In genomic region chr16:83895942-83896341, GRCh38 we compare ENCODE assay signal across 11 cellular contexts.
"Had no signal": no experiment of that assay in that cellular context is flagged by ENCODE, and none has a peak within 500 bp of the region (broad histone marks: within the 10 kb centered on the region; RNA-seq: fewer than 3 reads in every experiment).

No MANE protein-coding gene starts in this region.

- H3K27ac Mint-ChIP-seq: GM23338, H9, HFFc6 had no signal

- H3K9ac ChIP-seq: GM23248 had no signal

- H3K27ac ChIP-seq: GM23248 had no signal

- H3K36me3 ChIP-seq: HAP-1 had no signal

- H3K4me3 ChIP-seq: GM23248, GM23338, HAP-1 had no signal

- H2AFZ ChIP-seq: GM23248, GM23338 had no signal

- FAIRE-seq: H1, H54 had no signal

- DNase-seq: GM23248, GOT3, H7, H9, HCEC 1CT, HFFc6 had no signal

- H3K4me3 Mint-ChIP-seq: GM23338, H9, HFFc6 had no signal

- H3K4me2 ChIP-seq: GM23338 had no signal

- ATAC-seq: GM23338, HCT116 had no signal
